Comparison of ENCODE assay signal across 11 cellular contexts in the genomic region with DNA sequence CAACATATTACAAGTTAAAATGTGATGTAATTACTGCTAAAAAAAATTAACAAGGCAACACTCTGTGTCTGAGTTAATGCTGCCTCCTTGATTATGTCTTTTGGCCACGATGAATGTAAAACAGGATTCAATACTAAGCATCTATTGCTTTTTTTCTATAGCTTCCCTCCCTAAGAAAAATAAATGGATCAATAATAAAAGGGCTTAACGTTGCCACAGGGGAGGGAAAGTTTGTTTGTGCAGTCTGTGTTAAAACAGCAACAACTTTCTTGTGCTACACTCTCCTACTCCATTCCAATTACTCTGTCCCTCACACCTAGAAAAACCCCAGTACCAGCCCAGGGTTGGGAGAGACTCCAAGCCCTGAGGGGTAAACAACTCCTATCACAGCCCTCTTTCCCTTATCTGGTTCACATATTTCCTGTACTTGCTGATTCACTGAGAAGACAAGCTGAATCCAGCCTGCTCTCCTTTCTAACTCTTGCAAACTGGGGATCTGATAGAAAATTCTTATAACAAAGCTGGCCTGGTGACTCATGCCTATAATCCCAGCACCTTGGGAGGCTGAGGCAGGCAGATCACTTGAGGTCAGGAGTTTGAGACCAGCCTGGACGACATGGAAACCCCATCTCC. TPM values are rescaled to one million over a fixed set of nuclear protein-coding genes. Genes with fewer than 3 reads are reported as not detected.
DNase-seq lines count a peak whose midpoint lies in the region; ATAC-seq, FAIRE-seq and TF ChIP-seq lines count a peak whose summit lies in the region.
"Had no signal": no experiment of that assay in that cellular context is flagged by ENCODE, and none has a peak within 500 bp of the region (broad histone marks: within the 10 kb centered on the region; RNA-seq: fewer than 3 reads in every experiment).

No MANE protein-coding gene starts in this region.

- H3K4me2 ChIP-seq in endothelial cell of umbilical vein (ENCODE audit: insufficient read depth, low read length) = no peak overlapping the region
- H3K4me2 ChIP-seq in osteoblast (ENCODE audit: insufficient read depth, low read length) = no peak overlapping the region

- H2AFZ ChIP-seq in endothelial cell of umbilical vein (ENCODE audit: low read depth, low read length) (no peak overlapping the region), osteoblast (ENCODE audit: low read length) (no peak overlapping the region)

- POLR2A ChIA-PET in endothelial cell of umbilical vein (lab: Charles Lee) = no interaction called here

- H3K27me3 ChIP-seq in SJSA1 (replicated peaks) (no peaks in the 10 kb centered on the region), endothelial cell of umbilical vein (ENCODE audit: control insufficient read depth in 2 of 2, insufficient read depth in 2 of 2, low read length in 2 of 2) (peaks cover 15 to 31% of the 10 kb centered on the region in 2 experiments), osteoblast (ENCODE audit: insufficient read depth, low read length) (no peaks in the 10 kb centered on the region)
- H3K27me3 ChIP-seq: tibial artery had no signal

- no peaks in the 10 kb centered on the region for H3K9me1 ChIP-seq in endothelial cell of umbilical vein (replicated peaks; ENCODE audit: control insufficient read depth, extremely low read depth, insufficient read depth, low read length)

- no peak for TF ChIP-seq POLR2A in endothelial cell of umbilical vein (IDR thresholded peaks at IDR 0.05; ENCODE audit: low read depth, low read length)

- dilution Hi-C loops in endothelial cell of umbilical vein (cut with MboI; ENCODE audit: extremely low pct_ligation_motif_present, low sequenced_read_pairs) = no loop called here

- H3K4me1 ChIP-seq in SJSA1 (replicated peaks) (peaks cover 20% of the 10 kb centered on the region), endothelial cell of umbilical vein (ENCODE audit: control insufficient read depth, extremely low read depth, insufficient read depth, low read length) (no peaks in the 10 kb centered on the region), osteoblast (ENCODE audit: insufficient read depth, low read length) (peaks cover 7% of the 10 kb centered on the region)
- H3K4me1 ChIP-seq: tibial artery had no signal

- DNase-seq in EH (ENCODE audit: low read depth) (peak; percentile 83), SJSA1 (ENCODE audit: low read depth in 1 of 2, low spot score in 2 of 2) (peak in 1 of 2 experiments; percentile 42), endothelial cell of umbilical vein (ENCODE audit: low read depth, low spot score) (peak; percentile 54), osteoblast (ENCODE audit: insufficient read length, low spot score, missing footprints) (peak; percentile 26), T-helper 9 cell (no peak), NCI-H446 (lab: John Stamatoyannopoulos, UW) (no peak), NCI-H1417 (lab: John Stamatoyannopoulos, UW) (no peak)
- DNase-seq: activated B cell treated with CpG ODN at 0.5 μM for 24 hours, occipital lobe, tibial artery had no signal

- no peak overlapping the region for H3K4me3 ChIP-seq in SJSA1
- H3K4me3 ChIP-seq in endothelial cell of umbilical vein (replicated peaks in 1 of 3; ENCODE audit: insufficient read depth in 1 of 3, low read depth in 1 of 3, low read length in 3 of 3) = no peak overlapping the region
- H3K4me3 ChIP-seq in osteoblast (ENCODE audit: insufficient read depth, low read length) = no peak overlapping the region
- H3K4me3 ChIP-seq: tibial artery had no signal

- no peak overlapping the region for H3K9ac ChIP-seq in endothelial cell of umbilical vein (replicated peaks; ENCODE audit: extremely low read depth, insufficient read depth, low read length)

- no TSS peak for BruUV-seq in endothelial cell of umbilical vein (replicated peaks; lab: Mats Ljungman, UMichigan)

- intact Hi-C loops in endothelial cell of umbilical vein (cut with micrococcal nuclease) = no loop called here

- no peaks in the 10 kb centered on the region for H3K79me2 ChIP-seq in endothelial cell of umbilical vein (ENCODE audit: control insufficient read depth, insufficient read depth, low read length)
- no peaks in the 10 kb centered on the region for H3K79me2 ChIP-seq in osteoblast (ENCODE audit: insufficient read depth, low read length)

- no peak for TF ChIP-seq CTCF in endothelial cell of umbilical vein (IDR thresholded peaks at IDR 0.05; ENCODE audit: extremely low read depth in 1 of 2, insufficient read depth in 1 of 2, low read depth in 1 of 2, low read length in 2 of 2)
- no peak for TF ChIP-seq CTCF in osteoblast (IDR thresholded peaks at IDR 0.05; ENCODE audit: extremely low read depth, low read depth, low read length)

- H3K27ac ChIP-seq in SJSA1 (peak overlapping the region; percentile 43), endothelial cell of umbilical vein (ENCODE audit: insufficient read depth, low read depth, low read length) (no peak overlapping the region), osteoblast (ENCODE audit: low read depth, low read length) (peak overlapping the region; percentile 49)
- H3K27ac ChIP-seq: tibial artery had no signal

- FAIRE-seq in endothelial cell of umbilical vein (lab: Jason Lieb, UNC) = no peak

- peaks cover 2% of the 10 kb centered on the region for H4K20me1 ChIP-seq in endothelial cell of umbilical vein (replicated peaks; ENCODE audit: control insufficient read depth, extremely low read depth, insufficient read depth, low read length)
- no peaks in the 10 kb centered on the region for H4K20me1 ChIP-seq in osteoblast (ENCODE audit: insufficient read depth, low read length)

- CTCF ChIA-PET in endothelial cell of umbilical vein (lab: Charles Lee) = interaction anchor here (1.1 to 1.9 kb wide), 3 partner anchors 13 to 16 kb away, joined by 4 to 20 read pairs (median 6); no protein-coding TSS in a partner anchor

- H3K36me3 ChIP-seq in SJSA1 (0 out of 2 replicates have a peak, but pooled peaks cover 3% of the 10 kb centered on the region), endothelial cell of umbilical vein (ENCODE audit: control insufficient read depth in 2 of 2, extremely low read depth in 1 of 2, insufficient read depth in 2 of 2, low read length in 2 of 2) (no peaks in the 10 kb centered on the region), osteoblast (ENCODE audit: insufficient read depth, low read length) (no peaks in the 10 kb centered on the region)

- H3K9me3 ChIP-seq in SJSA1 (replicated peaks) = no peaks in the 10 kb centered on the region
- H3K9me3 ChIP-seq in endothelial cell of umbilical vein (replicated peaks; ENCODE audit: control insufficient read depth, insufficient read depth, low read length) = no peaks in the 10 kb centered on the region
- no peaks in the 10 kb centered on the region for H3K9me3 ChIP-seq in osteoblast (ENCODE audit: low read depth, low read length)
- H3K9me3 ChIP-seq: tibial artery had no signal

- ATAC-seq in HG03565 (IDR thresholded peaks at IDR 0.05; ENCODE audit: unreplicated experiment) = no peak

TF ChIP-seq in endothelial cell of umbilical vein, 7 proteins besides CTCF, POLR2A, EP300 and RAD21:
- peak; percentile 41 for TF ChIP-seq FOS (IDR thresholded peaks at IDR 0.05; ENCODE audit: borderline replicate concordance, insufficient read depth, low read length)
- no peak for TF ChIP-seq MYC (IDR thresholded peaks at IDR 0.05; ENCODE audit: low read depth, low read length)
- no peak for TF ChIP-seq POLR2AphosphoS5 (IDR thresholded peaks at IDR 0.05; ENCODE audit: insufficient read depth, low read depth, low read length)
- peak; percentile 50 for TF ChIP-seq GATA2 (IDR thresholded peaks at IDR 0.05; ENCODE audit: insufficient read depth, insufficient read length, low read depth, low read length)

RNA-seq across cellular contexts. Expression of gene PTPN3, which starts 44.8 kb away (rescaled TPM):
- total RNA-seq in SJSA1 (2014; rRNA removed; shearing (Covaris generic)) = 4.8 and 11.7 TPM in 2 replicates
- total RNA-seq in endothelial cell of umbilical vein = not detected in 2 replicates
- polyA plus RNA-seq in endothelial cell of umbilical vein = 0.01 and 0.03 TPM in 2 replicates
- polyA plus RNA-seq in endothelial cell of umbilical vein (2011; cell fraction: cytosol; rRNA removed) = 0.03 and 0.04 TPM in 2 replicates
- polyA plus RNA-seq in endothelial cell of umbilical vein (2011; cell fraction: nucleus; rRNA removed) = 0.07 and 0.20 TPM in 2 replicates
- 0.14 TPM in 1 of 2 replicates, not detected in the other for polyA plus RNA-seq in endothelial cell of umbilical vein (2012)
- not detected in 2 replicates for polyA minus RNA-seq in endothelial cell of umbilical vein
- polyA minus RNA-seq in endothelial cell of umbilical vein (2011; cell fraction: cytosol; rRNA and poly(A)+ RNA removed) = 4.3 TPM
- polyA minus RNA-seq in endothelial cell of umbilical vein (2011; cell fraction: nucleus; rRNA and poly(A)+ RNA removed) = not detected in 2 replicates
- 2.9 TPM in 2 replicates for total RNA-seq in osteoblast

Comparison
In these comparisons a context has a peak if more than half of its experiments do, and no peak if none do; other contexts are left out.
1. DNase-seq: peak in EH (single experiment), endothelial cell of umbilical vein (single experiment) and osteoblast (single experiment); none in T-helper 9 cell (single experiment), NCI-H446 (0 of 2) and NCI-H1417 (0 of 3).